Comparison of ENCODE assay signal across 8 cellular contexts in the genomic region with DNA sequence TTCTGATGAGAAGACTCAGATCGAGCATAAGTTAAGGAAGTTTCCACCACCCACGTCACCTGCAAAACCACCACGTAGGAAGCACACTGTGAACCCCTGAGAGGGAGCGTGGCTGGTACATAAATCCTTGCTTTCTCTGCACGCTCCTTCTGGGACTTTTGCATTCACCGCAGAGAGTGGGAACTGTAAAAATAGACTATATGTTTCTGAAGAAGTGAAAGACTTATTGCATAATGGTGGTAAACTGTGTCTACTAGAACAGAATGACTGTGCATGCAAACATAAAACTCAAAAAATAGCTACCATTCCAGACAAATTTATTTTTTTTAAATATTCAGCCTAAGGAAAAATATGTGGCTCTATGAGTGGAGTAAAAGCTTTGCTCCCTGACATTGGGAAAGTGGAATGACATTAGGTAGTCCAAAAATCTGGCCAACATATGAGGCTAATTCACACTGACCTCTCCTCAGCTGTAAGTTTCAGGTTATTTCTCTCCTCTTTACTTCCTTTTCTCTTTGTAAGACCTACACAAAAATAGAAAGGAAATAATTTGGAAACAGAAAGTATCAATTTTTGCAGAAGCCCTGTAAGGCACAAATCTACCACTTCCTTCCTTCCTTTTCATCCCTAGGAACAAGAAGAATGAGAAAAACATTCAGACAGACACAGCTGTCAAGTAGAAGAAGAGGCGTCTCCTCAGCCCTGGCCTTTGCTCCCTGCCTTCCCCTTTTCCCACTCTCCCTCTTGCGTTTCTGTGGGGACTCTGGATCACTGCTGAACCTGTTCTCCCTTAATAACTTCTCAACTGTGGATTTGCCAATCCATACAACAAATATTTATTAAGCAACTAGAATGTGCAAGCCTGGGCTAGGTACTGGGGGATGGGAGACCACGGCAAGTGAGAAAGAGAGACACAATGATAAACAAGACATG.
A peak's percentile ranks its signal among the peaks of the same experiment; 100 is the strongest.
DNase-seq lines count a peak whose midpoint lies in the region; ATAC-seq, FAIRE-seq and TF ChIP-seq lines count a peak whose summit lies in the region.

No MANE protein-coding gene starts in this region.

- no peak for TF ChIP-seq CTCF in SK-N-SH (IDR thresholded peaks at IDR 0.05)

- H3K27me3 ChIP-seq in duodenal mucosa (ENCODE audit: control insufficient read depth in 1 of 2, insufficient read depth in 2 of 2, low read length in 2 of 2) (no peaks in the 10 kb centered on the region), SK-N-SH (ENCODE audit: insufficient read depth) (no peaks in the 10 kb centered on the region)

- CTCF ChIA-PET in SK-N-SH (lab: Yijun Ruan, JAX) = no interaction called here

- POLR2A ChIA-PET in SK-N-SH (lab: Yijun Ruan, JAX) = interaction anchor here (0.6 kb wide), 1 partner anchor 92 kb away, joined by 3 read pairs; no protein-coding TSS in a partner anchor

- ATAC-seq in HG02763 (IDR thresholded peaks at IDR 0.05; ENCODE audit: unreplicated experiment) = peak; percentile 82

- no peaks in the 10 kb centered on the region for H3K79me2 ChIP-seq in SK-N-SH (ENCODE audit: insufficient read depth)

- H4K20me1 ChIP-seq in SK-N-SH (ENCODE audit: insufficient read depth) = no peaks in the 10 kb centered on the region

- H3F3A ChIP-seq in SK-N-SH (replicated peaks; ENCODE audit: insufficient read depth) = no peaks in the 10 kb centered on the region

- no peak overlapping the region for H2AFZ ChIP-seq in SK-N-SH (ENCODE audit: low read depth)

- TF ChIP-seq EP300 in SK-N-SH (IDR thresholded peaks at IDR 0.05; ENCODE audit: borderline replicate concordance in 1 of 2, low read depth in 1 of 2, low read length in 1 of 2) = no peak

- H3K36me3 ChIP-seq in duodenal mucosa (ENCODE audit: control insufficient read depth in 1 of 2, insufficient read depth in 2 of 2, low read length in 2 of 2) (no peaks in the 10 kb centered on the region), SK-N-SH (replicated peaks in 1 of 2; ENCODE audit: control insufficient read depth in 1 of 2, insufficient read depth in 2 of 2, low read length in 1 of 2) (no peaks in the 10 kb centered on the region)

- H3K9me3 ChIP-seq in duodenal mucosa (ENCODE audit: control insufficient read depth in 1 of 2, low read length in 2 of 2) (peaks cover 0 to 8% of the 10 kb centered on the region in 2 donors), SK-N-SH (no peaks in the 10 kb centered on the region)

- H3K9me2 ChIP-seq in SK-N-SH = no peaks in the 10 kb centered on the region

- WGBS in SK-N-SH (ENCODE audit: low lambda C conversion rate) = 65% methylated on average over 9 of the region's 9 CpGs

- no peak overlapping the region for H3K4me2 ChIP-seq in SK-N-SH

- FAIRE-seq in GM18507 (lab: Jason Lieb, UNC) = peak; percentile 76

- peaks cover 16 to 17% of the 10 kb centered on the region in 2 donors for H3K4me1 ChIP-seq in duodenal mucosa (ENCODE audit: control insufficient read depth in 1 of 2, insufficient read depth in 2 of 2, low read length in 2 of 2)
- no peaks in the 10 kb centered on the region; a peak in 1 of 4 replicates for H3K4me1 ChIP-seq in SK-N-SH (ENCODE audit: control insufficient read depth in 1 of 2, insufficient read depth in 2 of 2, low read depth in 1 of 2, low read length in 1 of 2)

- peak overlapping the region; percentile 40 to 46 for H3K4me3 ChIP-seq in duodenal mucosa (ENCODE audit: low read depth in 1 of 2, low read length in 2 of 2)
- no peak overlapping the region for H3K4me3 ChIP-seq in SK-N-SH (ENCODE audit: low read depth in 2 of 2, low read length in 1 of 2)

- H3K9ac ChIP-seq in duodenal mucosa (ENCODE audit: low read depth in 1 of 2, low read length in 2 of 2) (peak overlapping the region in 1 of 2 donors; percentile 15), SK-N-SH (no peak overlapping the region)

- TF ChIP-seq RAD21 in SK-N-SH (IDR thresholded peaks at IDR 0.05; ENCODE audit: low read length) = no peak

- DNase-seq in GM18507 (ENCODE audit: extremely low spot score, insufficient read length, low read depth) = no peak
- peak; percentile 94 for DNase-seq in SIG-M5 treated with dmso at 0.1 percent for 504 hours (lab: John Stamatoyannopoulos, UW; ENCODE audit: unreplicated experiment)
- DNase-seq in stimulated activated CD8-positive, alpha-beta memory T cell treated with anti-CD3 and anti-CD28 coated beads, Interleukin-7, amount 100 ng/mL, for 24 hours (ENCODE audit: low read depth) = peak; percentile 30
- no peak for DNase-seq in NCI-H128 (lab: John Stamatoyannopoulos, UW; ENCODE audit: unreplicated experiment)
- DNase-seq in DMS153 treated with DMSO at 0.1 percent for 48 hours (lab: John Stamatoyannopoulos, UW; ENCODE audit: unreplicated experiment) = no peak
- no peak for DNase-seq in SK-N-SH

- no peak overlapping the region for H3K27ac ChIP-seq in duodenal mucosa (ENCODE audit: low read depth, low read length)
- H3K27ac ChIP-seq in SK-N-SH (ENCODE audit: low read depth in 2 of 2, low read length in 1 of 2) = no peak overlapping the region

TF ChIP-seq in SK-N-SH, 30 proteins besides CTCF, POLR2A, EP300 and RAD21:
- TF ChIP-seq MEF2A (IDR thresholded peaks at IDR 0.05; ENCODE audit: borderline replicate concordance, low read depth) (no peak), RXRA (IDR thresholded peaks at IDR 0.05; ENCODE audit: borderline replicate concordance, low read depth) (no peak), YY1 (IDR thresholded peaks at IDR 0.05; ENCODE audit: low read depth) (no peak), NRF1 (IDR thresholded peaks at IDR 0.05; ENCODE audit: low read depth, low read length) (no peak), FOXM1 (IDR thresholded peaks at IDR 0.05; ENCODE audit: low read depth) (no peak), TAF1 (IDR thresholded peaks at IDR 0.05; ENCODE audit: borderline replicate concordance, low read depth, low read length) (no peak), MAX (IDR thresholded peaks at IDR 0.05; ENCODE audit: low read depth) (no peak), RFX5 (IDR thresholded peaks at IDR 0.05; ENCODE audit: low read length) (no peak)
- TF ChIP-seq, protein P1, sequence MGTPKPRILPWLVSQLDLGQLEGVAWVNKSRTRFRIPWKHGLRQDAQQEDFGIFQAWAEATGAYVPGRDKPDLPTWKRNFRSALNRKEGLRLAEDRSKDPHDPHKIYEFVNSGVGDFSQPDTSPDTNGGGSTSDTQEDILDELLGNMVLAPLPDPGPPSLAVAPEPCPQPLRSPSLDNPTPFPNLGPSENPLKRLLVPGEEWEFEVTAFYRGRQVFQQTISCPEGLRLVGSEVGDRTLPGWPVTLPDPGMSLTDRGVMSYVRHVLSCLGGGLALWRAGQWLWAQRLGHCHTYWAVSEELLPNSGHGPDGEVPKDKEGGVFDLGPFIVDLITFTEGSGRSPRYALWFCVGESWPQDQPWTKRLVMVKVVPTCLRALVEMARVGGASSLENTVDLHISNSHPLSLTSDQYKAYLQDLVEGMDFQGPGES (IDR thresholded peaks at IDR 0.05; ENCODE audit: low read depth, low read length) = no peak

Comparison
In these comparisons a context has a peak if more than half of its experiments do, and no peak if none do; other contexts are left out.
1. DNase-seq: peak in SIG-M5 treated with dmso at 0.1 percent for 504 hours (single experiment) and stimulated activated CD8-positive, alpha-beta memory T cell treated with anti-CD3 and anti-CD28 coated beads, Interleukin-7, amount 100 ng/mL, for 24 hours (single experiment); none in GM18507 (single experiment), NCI-H128 (single experiment), DMS153 treated with DMSO at 0.1 percent for 48 hours (single experiment) and SK-N-SH (single experiment).
2. H3K4me3 ChIP-seq: peak in duodenal mucosa (2 of 2); none in SK-N-SH (0 of 2).